In genomic region chr17:7173687-7174602, GRCh38 we compare ENCODE assay signal across 8 cellular contexts. TPM values are rescaled to one million over a fixed set of nuclear protein-coding genes. Genes with fewer than 3 reads are reported as not detected.
DNase-seq lines count a peak whose midpoint lies in the region; ATAC-seq and TF ChIP-seq lines count a peak whose summit lies in the region.

No MANE protein-coding gene starts in this region.

- no peaks in the 10 kb centered on the region for H3K36me3 ChIP-seq in osteoblast (ENCODE audit: insufficient read depth, low read length)

- H3K4me1 ChIP-seq in osteoblast (ENCODE audit: insufficient read depth, low read length): peaks cover 18% of the 10 kb centered on the region

- peak; percentile 81 for ATAC-seq in activated CD8-positive, alpha-beta T cell treated with anti-CD3 and anti-CD28 coated beads, Interleukin-2, amount 10 ng/mL, durations not matched to agents 7 days and 5 days
- ATAC-seq in HG02884 (IDR thresholded peaks at IDR 0.05; ENCODE audit: unreplicated experiment) (no peak), HG03520 (IDR thresholded peaks at IDR 0.05; ENCODE audit: unreplicated experiment) (no peak), GM21576 (IDR thresholded peaks at IDR 0.05; ENCODE audit: unreplicated experiment) (no peak)

- peaks cover 12% of the 10 kb centered on the region for H3K4me1 Mint-ChIP-seq in activated CD8-positive, alpha-beta T cell treated with anti-CD3 and anti-CD28 coated beads, Interleukin-2, amount 10 ng/mL, durations not matched to agents 7 days and 5 days (ENCODE audit: low read depth)

- peak; percentile 62 for DNase-seq in HT-29 (ENCODE audit: low spot score)
- DNase-seq in activated CD8-positive, alpha-beta T cell treated with anti-CD3 and anti-CD28 coated beads, Interleukin-2, amount 10 ng/mL, durations not matched to agents 7 days and 5 days: peak; percentile 76
- DNase-seq in fibroblast of mammary gland (ENCODE audit: low read depth): peak; percentile 38
- DNase-seq in osteoblast (ENCODE audit: insufficient read length, low spot score, missing footprints): peak; percentile 90
- no peak for DNase-seq in NCI-H1930 (lab: John Stamatoyannopoulos, UW)

- peaks cover 4% of the 10 kb centered on the region for H3K27me3 ChIP-seq in osteoblast (ENCODE audit: insufficient read depth, low read length)

- no peak overlapping the region for H3K4me3 Mint-ChIP-seq in activated CD8-positive, alpha-beta T cell treated with anti-CD3 and anti-CD28 coated beads, Interleukin-2, amount 10 ng/mL, durations not matched to agents 7 days and 5 days

- H4K20me1 ChIP-seq in osteoblast (ENCODE audit: insufficient read depth, low read length): no peaks in the 10 kb centered on the region

- H3K27ac Mint-ChIP-seq in activated CD8-positive, alpha-beta T cell treated with anti-CD3 and anti-CD28 coated beads, Interleukin-2, amount 10 ng/mL, durations not matched to agents 7 days and 5 days: no peak overlapping the region

- H3K27ac ChIP-seq in osteoblast (ENCODE audit: low read depth, low read length): no peak overlapping the region

- POLR2A ChIA-PET in activated CD8-positive, alpha-beta T cell treated with anti-CD3 and anti-CD28 coated beads, Interleukin-2, amount 10 ng/mL, durations not matched to agents 7 days and 5 days (lab: Charles Lee): interaction anchor here (0.6 kb wide), 1 partner anchor 435 kb away, joined by 3 read pairs; no protein-coding TSS in a partner anchor

- H3K79me2 ChIP-seq in osteoblast (ENCODE audit: insufficient read depth, low read length): no peaks in the 10 kb centered on the region

- H3K9me3 ChIP-seq in osteoblast (ENCODE audit: low read depth, low read length): no peaks in the 10 kb centered on the region

- CTCF ChIA-PET in activated CD8-positive, alpha-beta T cell treated with anti-CD3 and anti-CD28 coated beads, Interleukin-2, amount 10 ng/mL, durations not matched to agents 7 days and 5 days (lab: Charles Lee): interaction anchor here (0.6 to 1.0 kb wide), 3 partner anchors 41 to 128 kb away, joined by 3 to 4 read pairs (median 3); no protein-coding TSS in a partner anchor

- no peaks in the 10 kb centered on the region for H3K36me3 Mint-ChIP-seq in activated CD8-positive, alpha-beta T cell treated with anti-CD3 and anti-CD28 coated beads, Interleukin-2, amount 10 ng/mL, durations not matched to agents 7 days and 5 days (ENCODE audit: low read depth)

- peaks cover 14% of the 10 kb centered on the region for H3K27me3 Mint-ChIP-seq in activated CD8-positive, alpha-beta T cell treated with anti-CD3 and anti-CD28 coated beads, Interleukin-2, amount 10 ng/mL, durations not matched to agents 7 days and 5 days (ENCODE audit: low read depth)

- H3K9me3 Mint-ChIP-seq in activated CD8-positive, alpha-beta T cell treated with anti-CD3 and anti-CD28 coated beads, Interleukin-2, amount 10 ng/mL, durations not matched to agents 7 days and 5 days (ENCODE audit: insufficient read depth): peaks cover 3% of the 10 kb centered on the region

- H3K4me2 ChIP-seq in osteoblast (ENCODE audit: insufficient read depth, low read length): peak overlapping the region; percentile 4

- H2AFZ ChIP-seq in osteoblast (ENCODE audit: low read length): no peak overlapping the region

- TF ChIP-seq CTCF in fibroblast of mammary gland (conservative IDR thresholded peaks at IDR 0.05; ENCODE audit: control insufficient read depth, insufficient read depth, low read depth, low read length) (no peak), osteoblast (IDR thresholded peaks at IDR 0.05; ENCODE audit: extremely low read depth, low read depth, low read length) (no peak)

- H3K4me3 ChIP-seq in fibroblast of mammary gland (ENCODE audit: control insufficient read depth, low read depth, low read length) (no peak overlapping the region), osteoblast (ENCODE audit: insufficient read depth, low read length) (no peak overlapping the region)

RNA-seq across cellular contexts. Expression of gene ASGR1, which starts 5.2 kb away (rescaled TPM):
- total RNA-seq in HT-29 (2014; rRNA removed; shearing (Covaris generic)): 0.52 TPM in 1 of 2 replicates, not detected in the other
- total RNA-seq in activated CD8-positive, alpha-beta T cell treated with anti-CD3 and anti-CD28 coated beads, Interleukin-2, amount 10 ng/mL, durations not matched to agents 7 days and 5 days: 1 to 10 TPM in 1 of 2 experiments, under 1 TPM in 1; 0.63 to 1.3 TPM
- total RNA-seq in osteoblast: 0.88 and 1.1 TPM in 2 replicates

RNA-seq across cellular contexts. Expression of gene DLG4, which starts 45.7 kb away (rescaled TPM):
- 0.26 and 1.6 TPM in 2 replicates for total RNA-seq in HT-29 (2014; rRNA removed; shearing (Covaris generic))
- total RNA-seq in activated CD8-positive, alpha-beta T cell treated with anti-CD3 and anti-CD28 coated beads, Interleukin-2, amount 10 ng/mL, durations not matched to agents 7 days and 5 days: 10 to 100 TPM; 10.1 to 11.7 TPM
- 10.1 and 11.8 TPM in 2 replicates for total RNA-seq in osteoblast

RNA-seq across cellular contexts. Expression of gene ACADVL, which starts 45.8 kb away (rescaled TPM):
- total RNA-seq in HT-29 (2014; rRNA removed; shearing (Covaris generic)): 469 and 546 TPM in 2 replicates
- total RNA-seq in activated CD8-positive, alpha-beta T cell treated with anti-CD3 and anti-CD28 coated beads, Interleukin-2, amount 10 ng/mL, durations not matched to agents 7 days and 5 days: 100 to 1,000 TPM; 348 to 371 TPM
- total RNA-seq in osteoblast: 162 and 163 TPM in 2 replicates

RNA-seq across cellular contexts. Expression of gene ASGR2, which starts 59.3 kb away (rescaled TPM):
- not detected in 2 replicates for total RNA-seq in HT-29 (2014; rRNA removed; shearing (Covaris generic))
- not detected for total RNA-seq in activated CD8-positive, alpha-beta T cell treated with anti-CD3 and anti-CD28 coated beads, Interleukin-2, amount 10 ng/mL, durations not matched to agents 7 days and 5 days
- under 0.01 TPM in 1 of 2 replicates, not detected in the other for total RNA-seq in osteoblast

Comparison
In these comparisons a context has a peak if more than half of its experiments do, and no peak if none do; other contexts are left out.
1. DNase-seq: peak in HT-29 (single experiment), activated CD8-positive, alpha-beta T cell treated with anti-CD3 and anti-CD28 coated beads, Interleukin-2, amount 10 ng/mL, durations not matched to agents 7 days and 5 days (single experiment), fibroblast of mammary gland (single experiment) and osteoblast (single experiment); none in NCI-H1930 (0 of 2).